ENCODE assay signal across 13 cellular contexts in the genomic region with DNA sequence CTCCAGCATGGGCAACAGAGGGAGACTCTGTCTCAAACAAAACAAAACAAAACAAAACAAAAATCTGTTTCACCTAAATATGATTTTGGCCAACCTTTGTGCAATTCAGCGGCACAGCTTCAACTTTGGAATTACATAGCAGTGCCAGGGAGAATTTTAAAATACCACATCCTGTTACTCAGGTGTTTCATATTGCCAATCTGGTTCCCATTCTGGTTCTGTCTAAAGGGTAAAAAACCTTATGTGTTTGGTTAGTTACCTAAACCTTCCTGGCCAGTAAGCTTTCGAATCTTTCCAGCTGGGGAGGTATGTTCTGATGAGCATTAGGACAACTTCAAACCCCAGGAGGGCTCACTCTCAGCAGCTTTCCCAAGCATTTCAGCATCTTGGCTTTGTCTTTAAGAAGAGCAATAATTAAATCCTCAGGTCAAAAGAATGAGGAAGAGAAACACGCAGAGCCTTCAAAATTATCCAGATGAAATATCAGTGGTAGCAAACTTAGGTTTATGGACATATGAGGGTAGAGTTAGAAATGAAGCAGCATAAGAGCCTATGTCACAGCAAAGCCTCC. TPM values are rescaled to one million over a fixed set of nuclear protein-coding genes. Genes with fewer than 3 reads are reported as not detected.
A peak's percentile ranks its signal among the peaks of the same experiment; 100 is the strongest.
DNase-seq lines count a peak whose midpoint lies in the region; ATAC-seq, FAIRE-seq and TF ChIP-seq lines count a peak whose summit lies in the region.
"Had no signal": no experiment of that assay in that cellular context is flagged by ENCODE, and none has a peak within 500 bp of the region (broad histone marks: within the 10 kb centered on the region; RNA-seq: fewer than 3 reads in every experiment).

No MANE protein-coding gene starts in this region.

- dilution Hi-C loops in endothelial cell of umbilical vein (cut with MboI; ENCODE audit: extremely low pct_ligation_motif_present, low sequenced_read_pairs), result loop anchor here (25.0 kb wide), 1 partner anchor 115 kb away; no protein-coding TSS in a partner anchor

- FAIRE-seq in endothelial cell of umbilical vein (lab: Jason Lieb, UNC), result no peak
- FAIRE-seq: frontal cortex had no signal

- TF ChIP-seq CTCF in heart left ventricle (IDR thresholded peaks at IDR 0.05) (no peak), endothelial cell of umbilical vein (IDR thresholded peaks at IDR 0.05; ENCODE audit: extremely low read depth in 1 of 2, insufficient read depth in 1 of 2, low read depth in 1 of 2, low read length in 2 of 2) (no peak), transverse colon (IDR thresholded peaks at IDR 0.05) (no peak)

- H3K9ac ChIP-seq in endothelial cell of umbilical vein (replicated peaks; ENCODE audit: extremely low read depth, insufficient read depth, low read length), result peak overlapping the region; percentile 100
- H3K9ac ChIP-seq in mucosa of rectum (ENCODE audit: low read depth in 1 of 2, low read length in 2 of 2), result peak overlapping the region in 1 of 2 donors; percentile 78

- ATAC-seq in heart left ventricle (no peak), GM21619 (IDR thresholded peaks at IDR 0.05; ENCODE audit: unreplicated experiment) (no peak)

- BruUV-seq in endothelial cell of umbilical vein (replicated peaks; lab: Mats Ljungman, UMichigan), result no TSS peak

- H3K4me1 ChIP-seq in heart left ventricle, result peaks cover 0 to 78% (median 48%) of the 10 kb centered on the region in 12 donors
- H3K4me1 ChIP-seq in endothelial cell of umbilical vein (ENCODE audit: control insufficient read depth, extremely low read depth, insufficient read depth, low read length), result peaks cover 53% of the 10 kb centered on the region
- peaks cover 17 to 24% of the 10 kb centered on the region in 2 donors for H3K4me1 ChIP-seq in mucosa of rectum (ENCODE audit: control insufficient read depth in 2 of 2, insufficient read depth in 2 of 2, low read length in 2 of 2)
- peaks cover 6 to 61% (median 33%) of the 10 kb centered on the region in 4 donors for H3K4me1 ChIP-seq in transverse colon

- H3K9me3 ChIP-seq in heart left ventricle, result no peaks in the 10 kb centered on the region
- H3K9me3 ChIP-seq in endothelial cell of umbilical vein (replicated peaks; ENCODE audit: control insufficient read depth, insufficient read depth, low read length), result no peaks in the 10 kb centered on the region
- H3K9me3 ChIP-seq in mucosa of rectum (ENCODE audit: control insufficient read depth in 2 of 2, low read length in 2 of 2), result no peaks in the 10 kb centered on the region
- no peaks in the 10 kb centered on the region for H3K9me3 ChIP-seq in transverse colon

- in situ Hi-C loops in transverse colon (cut with MboI; ENCODE audit: low pct_ligation_motif_present in 1 of 4, low pct_unique_long_range_greater_than_20kb in 1 of 4, low sequenced_read_pairs in 3 of 4), result no loop called here

- H3K4me3 ChIP-seq in heart left ventricle (peak overlapping the region in 9 of 12 donors; percentile 56 to 76 (median 70)), endothelial cell of umbilical vein (replicated peaks in 1 of 3; ENCODE audit: insufficient read depth in 1 of 3, low read depth in 1 of 3, low read length in 3 of 3) (peak overlapping the region in 2 of 3 experiments; percentile 56 to 100), mucosa of rectum (ENCODE audit: low read length in 2 of 2) (peak overlapping the region; percentile 78 to 81), transverse colon (peak overlapping the region in 2 of 4 donors; percentile 56 to 62)

- H3K36me3 ChIP-seq in heart left ventricle, result peaks cover 0 to 12% (median 0%) of the 10 kb centered on the region in 9 donors
- peaks cover 3 to 5% of the 10 kb centered on the region in 2 experiments for H3K36me3 ChIP-seq in endothelial cell of umbilical vein (ENCODE audit: control insufficient read depth in 2 of 2, extremely low read depth in 1 of 2, insufficient read depth in 2 of 2, low read length in 2 of 2)
- H3K36me3 ChIP-seq in mucosa of rectum (ENCODE audit: control insufficient read depth in 2 of 2, insufficient read depth in 2 of 2, low read length in 2 of 2), result no peaks in the 10 kb centered on the region
- H3K36me3 ChIP-seq in transverse colon, result no peaks in the 10 kb centered on the region

- intact Hi-C loops in heart left ventricle (cut with DNase I) (loop anchor here in 9 of 10 donors (5.0 to 10.0 kb wide), 9 partner anchors 40 to 125 kb away; no protein-coding TSS in a partner anchor), cardiac septum (cut with DNase I) (loop anchor here (2.0 kb wide), 1 partner anchor 105 kb away; no protein-coding TSS in a partner anchor), endothelial cell of umbilical vein (cut with micrococcal nuclease) (loop anchor here (10.0 kb wide), 1 partner anchor 347 kb away; the partner anchor contains the start of gene RICTOR), transverse colon (cut with DNase I; ENCODE audit: low total_unique reads) (no loop called here)

- no peaks in the 10 kb centered on the region for H3K9me1 ChIP-seq in endothelial cell of umbilical vein (replicated peaks; ENCODE audit: control insufficient read depth, extremely low read depth, insufficient read depth, low read length)

- WGBS in heart left ventricle, 4 donors, result 63 to 72% (median 68%) methylated on average over 3 of the region's 3 CpGs
- 59 to 67% methylated on average over 2 to 3 of the region's 3 CpGs for WGBS in transverse colon (ENCODE audit: low coverage in 1 of 2), 2 donors

- peak overlapping the region; percentile 18 to 91 (median 82) for H3K27ac ChIP-seq in heart left ventricle
- H3K27ac ChIP-seq in endothelial cell of umbilical vein (ENCODE audit: insufficient read depth, low read depth, low read length), result peak overlapping the region; percentile 36
- H3K27ac ChIP-seq in mucosa of rectum (ENCODE audit: low read depth in 2 of 2, low read length in 2 of 2), result peak overlapping the region; percentile 78
- H3K27ac ChIP-seq in transverse colon, result peak overlapping the region; percentile 84 to 89 (median 86)

- H2AFZ ChIP-seq in endothelial cell of umbilical vein (ENCODE audit: low read depth, low read length), result no peak overlapping the region

- POLR2A ChIA-PET in endothelial cell of umbilical vein (lab: Charles Lee), result interaction anchor here (3.3 to 3.8 kb wide), 3 partner anchors 10 to 125 kb away, joined by 35 to 50 read pairs (median 40); no protein-coding TSS in a partner anchor

- CTCF ChIA-PET in endothelial cell of umbilical vein (lab: Charles Lee), result interaction anchor here (1.7 to 8.4 kb wide), 4 partner anchors 9 to 126 kb away, joined by 4 to 210 read pairs (median 48); no protein-coding TSS in a partner anchor

- TF ChIP-seq EP300 in transverse colon (IDR thresholded peaks at IDR 0.05; ENCODE audit: low read depth), result no peak

- H3K27me3 ChIP-seq in heart left ventricle (no peaks in the 10 kb centered on the region), endothelial cell of umbilical vein (ENCODE audit: control insufficient read depth in 2 of 2, insufficient read depth in 2 of 2, low read length in 2 of 2) (no peaks in the 10 kb centered on the region), mucosa of rectum (ENCODE audit: control insufficient read depth in 2 of 2, insufficient read depth in 2 of 2, low read length in 2 of 2) (no peaks in the 10 kb centered on the region), transverse colon (no peaks in the 10 kb centered on the region)

- DNase-seq in heart left ventricle, result no peak
- DNase-seq in cardiac septum (ENCODE audit: low spot score), result no peak
- DNase-seq in endothelial cell of umbilical vein (ENCODE audit: low read depth, low spot score), result no peak
- no peak for DNase-seq in transverse colon
- DNase-seq in HuH-7 (ENCODE audit: low spot score), result no peak
- DNase-seq in pons (ENCODE audit: low spot score), result no peak
- DNase-seq: activated CD4-positive, alpha-beta T cell treated with anti-CD3 and anti-CD28 coated beads, Interleukin-2, amount 50 U/mL, for 48 hours; MM.1S; NCI-H524; stimulated activated naive CD4-positive, alpha-beta T cell treated with Interleukin-2 at 50 U/mL for 16 hours had no signal

- peak overlapping the region; percentile 69 for H3K4me2 ChIP-seq in endothelial cell of umbilical vein (ENCODE audit: insufficient read depth, low read length)

- peaks cover 12% of the 10 kb centered on the region for H4K20me1 ChIP-seq in endothelial cell of umbilical vein (replicated peaks; ENCODE audit: control insufficient read depth, extremely low read depth, insufficient read depth, low read length)

- peaks cover 76% of the 10 kb centered on the region for H3K79me2 ChIP-seq in endothelial cell of umbilical vein (ENCODE audit: control insufficient read depth, insufficient read depth, low read length)

- TF ChIP-seq POLR2A in heart left ventricle (IDR thresholded peaks at IDR 0.05) (no peak), endothelial cell of umbilical vein (IDR thresholded peaks at IDR 0.05; ENCODE audit: low read depth, low read length) (no peak), transverse colon (IDR thresholded peaks at IDR 0.05) (no peak)

TF ChIP-seq in endothelial cell of umbilical vein, 7 proteins besides CTCF, POLR2A, EP300 and RAD21 (continues in another document):
- TF ChIP-seq JUN (IDR thresholded peaks at IDR 0.05; ENCODE audit: borderline replicate concordance, insufficient read depth, insufficient read length, low read depth), result no peak

RNA-seq across cellular contexts. Expression of gene DAB2, which starts 2.7 kb away (rescaled TPM):
- total RNA-seq in heart left ventricle, result 100 to 1,000 TPM in 1 of 9 donors, 10 to 100 TPM in 8; 17.6 to 157 (median 26.1) TPM
- 1 to 10 TPM; 7.8 to 9.5 TPM for polyA plus RNA-seq in heart left ventricle
- total RNA-seq in cardiac septum, result 28.7 TPM
- total RNA-seq in endothelial cell of umbilical vein, result 245 and 283 TPM in 2 replicates
- 168 TPM in 2 replicates for polyA plus RNA-seq in endothelial cell of umbilical vein
- polyA plus RNA-seq in endothelial cell of umbilical vein (2011; cell fraction: cytosol; rRNA removed), result 142 and 143 TPM in 2 replicates
- 403 and 406 TPM in 2 replicates for polyA plus RNA-seq in endothelial cell of umbilical vein (2011; cell fraction: nucleus; rRNA removed)
- 155 and 160 TPM in 2 replicates for polyA plus RNA-seq in endothelial cell of umbilical vein (2012)
- 381 and 392 TPM in 2 replicates for polyA minus RNA-seq in endothelial cell of umbilical vein
- polyA minus RNA-seq in endothelial cell of umbilical vein (2011; cell fraction: cytosol; rRNA and poly(A)+ RNA removed), result 71.7 TPM
- polyA minus RNA-seq in endothelial cell of umbilical vein (2011; cell fraction: nucleus; rRNA and poly(A)+ RNA removed), result 989 and 991 TPM in 2 replicates
- 100 to 1,000 TPM in 1 of 4 donors, 10 to 100 TPM in 3; 34.4 to 143 (median 53.1) TPM for total RNA-seq in transverse colon

RNA-seq across cellular contexts. Expression of gene C9, which starts 57.8 kb away (rescaled TPM):
- total RNA-seq in heart left ventricle (under 1 TPM in 1 of 9 donors, not detected in 8; 0.29 TPM), cardiac septum (not detected), endothelial cell of umbilical vein (0.44 TPM in 1 of 2 replicates, not detected in the other), transverse colon (not detected)
- polyA plus RNA-seq in heart left ventricle (under 1 TPM in 1 of 2 donors, not detected in 1; 0.04 TPM), endothelial cell of umbilical vein (0.03 and 0.33 TPM in 2 replicates)
- polyA plus RNA-seq in endothelial cell of umbilical vein (2011; cell fraction: cytosol; rRNA removed), result not detected in 2 replicates
- polyA plus RNA-seq in endothelial cell of umbilical vein (2011; cell fraction: nucleus; rRNA removed), result 1.2 and 1.6 TPM in 2 replicates
- not detected in 2 replicates for polyA plus RNA-seq in endothelial cell of umbilical vein (2012)
- polyA minus RNA-seq in endothelial cell of umbilical vein, result 0.13 TPM in 1 of 2 replicates, not detected in the other
- polyA minus RNA-seq in endothelial cell of umbilical vein (2011; cell fraction: cytosol; rRNA and poly(A)+ RNA removed), result not detected
- polyA minus RNA-seq in endothelial cell of umbilical vein (2011; cell fraction: nucleus; rRNA and poly(A)+ RNA removed), result 0.53 and 0.67 TPM in 2 replicates
